ENCODE assay signal across 1 cellular context in the genomic region with DNA sequence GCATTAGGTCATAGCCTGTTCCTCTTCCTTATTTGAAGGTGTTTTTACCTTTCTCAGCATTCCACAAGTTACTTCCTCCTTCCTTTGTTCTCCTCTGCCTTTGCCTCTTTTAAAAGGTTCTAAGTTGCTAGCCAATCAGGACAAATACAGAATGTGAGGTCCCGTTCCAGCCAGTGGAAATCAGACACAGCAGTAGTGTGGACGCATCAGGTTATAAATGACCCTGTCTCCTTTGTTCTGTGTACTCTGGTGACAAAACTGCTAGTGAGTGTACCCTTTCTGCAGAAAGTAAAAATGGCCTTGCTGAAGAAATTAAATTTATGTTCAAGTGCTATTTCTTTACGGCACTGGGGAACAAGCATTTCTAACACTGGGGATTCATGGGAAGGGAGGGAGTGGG.
TF ChIP-seq lines count a peak whose summit lies in the region.

No MANE protein-coding gene starts in this region.

TF ChIP-seq in WTC11, 78 proteins besides CTCF, POLR2A, EP300 and RAD21:
- TF ChIP-seq ZNF671 (CRISPR knock-in tag; IDR thresholded peaks at IDR 0.05) (0 out of 2 replicates have a peak, but pooled peaks have one; percentile 26), NFATC4 (CRISPR knock-in tag; IDR thresholded peaks at IDR 0.05) (peak; percentile 48; the same call in 1 of the 2 replicates)
- TF ChIP-seq, protein P1, sequence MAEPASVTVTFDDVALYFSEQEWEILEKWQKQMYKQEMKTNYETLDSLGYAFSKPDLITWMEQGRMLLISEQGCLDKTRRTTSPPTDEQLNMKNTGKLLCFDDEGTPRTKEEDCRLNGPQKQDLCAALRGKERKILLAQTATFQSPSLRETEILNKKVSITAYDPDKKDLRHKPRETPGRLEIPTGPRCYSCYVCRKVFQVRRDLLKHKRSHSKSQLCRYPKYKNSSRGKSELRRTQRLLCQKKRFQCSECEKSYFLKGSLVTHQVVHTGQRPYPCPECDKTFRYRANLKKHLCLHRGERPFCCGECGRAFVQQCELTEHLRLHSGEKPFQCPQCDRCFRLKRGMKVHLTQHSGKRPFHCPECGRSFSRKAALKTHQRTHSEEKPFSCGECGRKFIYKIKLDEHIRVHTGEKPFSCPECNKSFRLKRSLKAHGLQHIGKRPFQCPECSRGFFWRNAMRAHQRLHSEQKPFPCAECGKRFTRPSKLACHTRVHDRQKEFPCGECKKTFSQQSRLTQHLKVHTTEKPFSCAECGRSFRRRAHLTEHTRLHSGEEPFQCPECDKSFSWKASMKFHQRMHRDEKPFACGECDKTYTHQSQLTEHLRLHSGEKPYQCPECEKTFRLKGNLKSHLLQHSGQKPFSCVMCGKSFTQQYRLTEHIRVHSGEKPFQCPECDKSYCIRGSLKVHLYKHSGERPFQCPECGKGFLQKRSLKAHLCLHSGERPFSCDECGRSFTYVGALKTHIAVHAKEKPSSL (CRISPR knock-in tag; conservative IDR thresholded peaks at IDR 0.05), result 0 out of 2 replicates have a peak, but pooled peaks have one; percentile 40
